11 cellular contexts compared by ENCODE assay signal in the genomic region with DNA sequence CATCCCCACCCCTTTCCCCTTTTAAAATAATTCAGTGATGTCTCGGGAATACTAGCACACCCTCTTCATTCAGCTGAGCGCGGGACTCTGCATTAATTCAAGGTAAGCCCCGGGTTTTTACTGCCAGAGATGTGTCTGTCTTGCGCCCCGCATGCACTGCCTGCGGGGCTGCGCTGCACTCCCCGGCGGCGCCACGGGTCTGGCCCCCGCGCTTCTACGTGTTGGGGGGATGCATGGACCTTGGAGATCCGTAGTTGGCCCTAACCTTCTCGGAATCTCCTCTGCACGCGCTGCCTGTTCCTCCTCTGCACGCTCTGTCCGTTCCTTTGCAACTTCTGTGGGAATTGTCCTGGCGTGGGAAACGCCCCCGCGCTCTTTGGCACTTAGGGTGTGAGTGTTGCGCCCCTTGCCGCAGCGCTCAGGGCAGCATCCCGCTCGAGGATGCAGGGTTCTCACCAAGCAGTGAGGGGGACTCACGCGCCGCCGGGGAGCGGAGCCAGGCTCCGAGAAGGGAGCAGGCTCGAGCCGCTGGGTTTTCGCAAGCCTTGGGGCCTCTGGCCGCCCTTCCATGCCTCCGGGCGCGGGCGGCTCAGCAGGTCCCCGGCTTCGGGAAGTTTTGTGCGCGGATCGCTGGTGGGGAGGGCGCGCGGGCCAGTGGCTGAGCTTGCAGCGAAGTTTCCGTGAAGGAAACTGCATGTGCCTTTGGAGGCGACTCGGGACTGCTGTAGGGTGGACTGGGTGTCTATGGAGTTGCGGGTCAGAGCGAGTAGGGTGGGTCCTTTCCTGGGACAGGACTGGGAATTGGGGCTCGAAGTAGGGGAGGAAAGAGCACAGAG.
DNase-seq lines count a peak whose midpoint lies in the region; ATAC-seq, FAIRE-seq and TF ChIP-seq lines count a peak whose summit lies in the region.
"Had no signal": no experiment of that assay in that cellular context is flagged by ENCODE, and none has a peak within 500 bp of the region (broad histone marks: within the 10 kb centered on the region; RNA-seq: fewer than 3 reads in every experiment).

No MANE protein-coding gene starts in this region.

- H3K9me3 ChIP-seq in A549 = no peaks in the 10 kb centered on the region
- peaks cover 4% of the 10 kb centered on the region for H3K9me3 ChIP-seq in iPS-18c (ENCODE audit: control insufficient read depth, insufficient read depth, low read length)

- in situ Hi-C loops in G401 (cut with HindIII; ENCODE audit: low sequenced_read_pairs) = no loop called here

- H3K36me3 Mint-ChIP-seq in activated naive CD4-positive, alpha-beta T cell treated with anti-CD3 and anti-CD28 coated beads, Interleukin-2, amount 10 ng/mL, durations not matched to agents 7 days and 5 days = peaks cover 1% of the 10 kb centered on the region

- no peak overlapping the region for H3K4me3 ChIP-seq in A549
- peak overlapping the region; percentile 42 for H3K4me3 ChIP-seq in iPS-18c (ENCODE audit: insufficient read depth, low read depth, low read length)
- H3K4me3 ChIP-seq: lung had no signal

- TF ChIP-seq POLR2A in A549 (IDR thresholded peaks at IDR 0.05; ENCODE audit: low read length) = no peak

- no peak for FAIRE-seq in A549 (lab: Jason Lieb, UNC)

- no peak for DNase-seq in A549 (ENCODE audit: low read depth in 1 of 2, low spot score in 1 of 2)
- peak; percentile 14 for DNase-seq in G401 (ENCODE audit: low spot score)
- DNase-seq in activated naive CD4-positive, alpha-beta T cell treated with anti-CD3 and anti-CD28 coated beads, Interleukin-2, amount 10 ng/mL, durations not matched to agents 7 days and 5 days = no peak
- no peak for DNase-seq in NCI-H1105 treated with DMSO at 0.1 percent for 48 hours (lab: John Stamatoyannopoulos, UW)
- DNase-seq in NCI-H187 (lab: John Stamatoyannopoulos, UW) = no peak
- DNase-seq: NCI-H510A treated with DMSO at 0.1 percent for 48 hours, T-helper 9 cell had no signal

- H3K4me2 ChIP-seq in A549 = peak overlapping the region; percentile 19; the same call in 1 of the 3 replicates

- no peaks in the 10 kb centered on the region for H3K9me3 Mint-ChIP-seq in activated naive CD4-positive, alpha-beta T cell treated with anti-CD3 and anti-CD28 coated beads, Interleukin-2, amount 10 ng/mL, durations not matched to agents 7 days and 5 days

- H3K27ac Mint-ChIP-seq in activated naive CD4-positive, alpha-beta T cell treated with anti-CD3 and anti-CD28 coated beads, Interleukin-2, amount 10 ng/mL, durations not matched to agents 7 days and 5 days = no peak overlapping the region

- 0 out of 3 replicates have a peak, but pooled peaks cover 6% of the 10 kb centered on the region for H3K4me1 ChIP-seq in A549

- peaks cover 88% of the 10 kb centered on the region for H3K27me3 Mint-ChIP-seq in activated naive CD4-positive, alpha-beta T cell treated with anti-CD3 and anti-CD28 coated beads, Interleukin-2, amount 10 ng/mL, durations not matched to agents 7 days and 5 days

- TF ChIP-seq CTCF in A549 (IDR thresholded peaks at IDR 0.05) = no peak

- no peak for TF ChIP-seq RAD21 in A549 (conservative IDR thresholded peaks at IDR 0.05 in 1 of 2, IDR thresholded peaks at IDR 0.05 in 1 of 2)

- POLR2A ChIA-PET in A549 (lab: Yijun Ruan, JAX) = no interaction called here

- 20% methylated on average over 42 of the region's 59 CpGs for WGBS in A549 (ENCODE audit: missing lambda C conversion rate)

- peaks cover 21% of the 10 kb centered on the region for H3K4me1 Mint-ChIP-seq in activated naive CD4-positive, alpha-beta T cell treated with anti-CD3 and anti-CD28 coated beads, Interleukin-2, amount 10 ng/mL, durations not matched to agents 7 days and 5 days

- H3K27ac ChIP-seq in A549 = no peak overlapping the region

- peak overlapping the region; percentile 46 for H3K4me3 Mint-ChIP-seq in activated naive CD4-positive, alpha-beta T cell treated with anti-CD3 and anti-CD28 coated beads, Interleukin-2, amount 10 ng/mL, durations not matched to agents 7 days and 5 days

- ATAC-seq in A549 (no peak; a peak in 1 of 6 replicates), GM21515 (IDR thresholded peaks at IDR 0.05; ENCODE audit: unreplicated experiment) (no peak), HG03025 (IDR thresholded peaks at IDR 0.05; ENCODE audit: low FRiP score, unreplicated experiment) (no peak)

- CTCF ChIA-PET in A549 (lab: Yijun Ruan, JAX) = no interaction called here
- CTCF ChIA-PET in activated naive CD4-positive, alpha-beta T cell treated with anti-CD3 and anti-CD28 coated beads, Interleukin-2, amount 10 ng/mL, durations not matched to agents 7 days and 5 days (lab: Charles Lee) = no interaction called here

- TF ChIP-seq EP300 in A549 (IDR thresholded peaks at IDR 0.05) = no peak

TF ChIP-seq in A549, 52 proteins besides CTCF, POLR2A, EP300 and RAD21:
- TF ChIP-seq MAZ (IDR thresholded peaks at IDR 0.05; ENCODE audit: borderline replicate concordance, low read depth, low read length) (no peak), RCOR1 (IDR thresholded peaks at IDR 0.05; ENCODE audit: low read depth, low read length) (no peak), ZNF302 (CRISPR knock-in tag; IDR thresholded peaks at IDR 0.05) (no peak), BHLHE40 (IDR thresholded peaks at IDR 0.05; ENCODE audit: low read depth, low read length) (no peak), NFE2L2 (conservative IDR thresholded peaks at IDR 0.05; ENCODE audit: low read length) (no peak), GATA3 (IDR thresholded peaks at IDR 0.05; ENCODE audit: borderline replicate concordance) (no peak), POLR2AphosphoS2 (conservative IDR thresholded peaks at IDR 0.05; ENCODE audit: low read length) (no peak), FOXS1 (CRISPR knock-in tag; IDR thresholded peaks at IDR 0.05) (no peak)
- TF ChIP-seq, protein P1, sequence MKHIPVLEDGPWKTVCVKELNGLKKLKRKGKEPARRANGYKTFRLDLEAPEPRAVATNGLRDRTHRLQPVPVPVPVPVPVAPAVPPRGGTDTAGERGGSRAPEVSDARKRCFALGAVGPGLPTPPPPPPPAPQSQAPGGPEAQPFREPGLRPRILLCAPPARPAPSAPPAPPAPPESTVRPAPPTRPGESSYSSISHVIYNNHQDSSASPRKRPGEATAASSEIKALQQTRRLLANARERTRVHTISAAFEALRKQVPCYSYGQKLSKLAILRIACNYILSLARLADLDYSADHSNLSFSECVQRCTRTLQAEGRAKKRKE (CRISPR knock-in tag; IDR thresholded peaks at IDR 0.05; ENCODE audit: low read depth) = no peak
